In genomic region chr1:44624268-44624901, GRCh38 we compare ENCODE assay signal across 1 cellular context.
TF ChIP-seq lines count a peak whose summit lies in the region.

No MANE protein-coding gene starts in this region.

TF ChIP-seq in K562, 482 proteins besides CTCF, POLR2A, EP300 and RAD21 (continues in another document):
- TF ChIP-seq AFF1 (IDR thresholded peaks at IDR 0.05; ENCODE audit: low read depth in 1 of 2, partially characterized antibody in 2 of 2) (no peak), FOXO4 (CRISPR knock-in tag; IDR thresholded peaks at IDR 0.05) (no peak), ZNF639 (CRISPR knock-in tag; conservative IDR thresholded peaks at IDR 0.05 in 1 of 2, IDR thresholded peaks at IDR 0.05 in 1 of 2) (no peak), GTF3C2 (IDR thresholded peaks at IDR 0.05; ENCODE audit: borderline replicate concordance, extremely low read depth, insufficient read length) (no peak), SMAD4 (CRISPR knock-in tag; conservative IDR thresholded peaks at IDR 0.05) (peak; percentile 13; the same call in 1 of the 2 replicates), ARID1B (IDR thresholded peaks at IDR 0.05) (peak; percentile 49), REST (CRISPR knock-in tag; IDR thresholded peaks at IDR 0.05; ENCODE audit: low read depth) (no peak), DIDO1 (tag; IDR thresholded peaks at IDR 0.05; ENCODE audit: low read depth) (no peak), ETV5 (CRISPR knock-in tag; IDR thresholded peaks at IDR 0.05; ENCODE audit: low read depth) (no peak), TCF3 (CRISPR knock-in tag; IDR thresholded peaks at IDR 0.05) (peak; percentile 49), MEIS2 (IDR thresholded peaks at IDR 0.05; ENCODE audit: partially characterized antibody) (peak; percentile 69), KAT7 (CRISPR knock-in tag; IDR thresholded peaks at IDR 0.05; ENCODE audit: borderline replicate concordance) (no peak), ZNF592 (IDR thresholded peaks at IDR 0.05) (no peak), TEAD4 (IDR thresholded peaks at IDR 0.05; ENCODE audit: low read length) (peak; percentile 56), TEAD4 (CRISPR knock-in tag; IDR thresholded peaks at IDR 0.05; ENCODE audit: borderline replicate concordance) (no peak), SMARCA4 (IDR thresholded peaks at IDR 0.05) (peak; percentile 35; the same call in 1 of the 2 replicates), CBFA2T2 (conservative IDR thresholded peaks at IDR 0.05) (0 out of 2 replicates have a peak, but pooled peaks have one; percentile 23), HINFP (tag; conservative IDR thresholded peaks at IDR 0.05; ENCODE audit: low read depth) (no peak), MITF (IDR thresholded peaks at IDR 0.05) (0 out of 2 replicates have a peak, but pooled peaks have one; percentile 8), RUNX1 (IDR thresholded peaks at IDR 0.05; ENCODE audit: low read depth) (no peak), PKNOX1 (IDR thresholded peaks at IDR 0.05) (peak; percentile 44; the same call in 1 of the 2 replicates), DPF2 (IDR thresholded peaks at IDR 0.05) (0 out of 2 replicates have a peak, but pooled peaks have one; percentile 32), GABPA (tag; conservative IDR thresholded peaks at IDR 0.05; ENCODE audit: low read depth) (no peak), ZZZ3 (IDR thresholded peaks at IDR 0.05) (no peak), NFRKB (IDR thresholded peaks at IDR 0.05; ENCODE audit: low read depth) (no peak), PBX2 (CRISPR knock-in tag; IDR thresholded peaks at IDR 0.05; ENCODE audit: low read depth) (no peak), PBX2 (tag; conservative IDR thresholded peaks at IDR 0.05; ENCODE audit: low read depth) (peak; percentile 66), ZNF146 (CRISPR knock-in tag; IDR thresholded peaks at IDR 0.05; ENCODE audit: unreplicated experiment) (no peak)
